In the genomic region with DNA sequence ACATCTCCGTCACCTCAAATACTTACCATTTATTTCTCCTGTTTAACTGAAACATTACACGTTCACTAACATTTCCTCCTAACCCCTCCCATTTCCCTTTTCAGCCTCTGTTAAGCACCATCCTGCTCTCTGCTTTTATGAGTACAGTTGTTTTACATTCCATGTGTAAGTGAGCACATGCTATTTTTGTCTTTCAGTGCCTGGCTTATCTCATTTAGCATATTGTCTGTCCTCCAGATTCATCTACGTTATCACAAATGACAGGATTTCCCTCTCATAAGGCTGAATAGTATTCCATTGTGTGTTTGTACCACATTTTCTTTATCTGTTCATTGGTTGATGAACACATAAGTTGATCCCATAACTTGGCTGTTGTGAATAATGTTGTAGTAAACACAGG, we compare ENCODE assay signal across 1 cellular context.
TF ChIP-seq lines count a peak whose summit lies in the region.

No MANE protein-coding gene starts in this region.

TF ChIP-seq in K562, 482 proteins besides CTCF, POLR2A, EP300 and RAD21 (continued from another document and continues in another):
- TF ChIP-seq GMEB1 (CRISPR knock-in tag; IDR thresholded peaks at IDR 0.05) (no peak), SREBF2 (CRISPR knock-in tag; IDR thresholded peaks at IDR 0.05) (no peak), ZNF717 (CRISPR knock-in tag; IDR thresholded peaks at IDR 0.05) (no peak), PPARD (CRISPR knock-in tag; IDR thresholded peaks at IDR 0.05) (no peak), KLF1 (tag; IDR thresholded peaks at IDR 0.05) (no peak), ZNF174 (CRISPR knock-in tag; IDR thresholded peaks at IDR 0.05) (no peak), XRCC4 (IDR thresholded peaks at IDR 0.05; ENCODE audit: extremely low read depth, insufficient read depth, insufficient read length) (no peak), CBX5 (IDR thresholded peaks at IDR 0.05; ENCODE audit: borderline replicate concordance, low read depth) (no peak), RREB1 (CRISPR knock-in tag; IDR thresholded peaks at IDR 0.05) (no peak), ZNF444 (CRISPR knock-in tag; IDR thresholded peaks at IDR 0.05) (no peak), ZNF124 (CRISPR knock-in tag; IDR thresholded peaks at IDR 0.05) (no peak), ZNF551 (CRISPR knock-in tag; IDR thresholded peaks at IDR 0.05) (no peak), MIER1 (IDR thresholded peaks at IDR 0.05; ENCODE audit: low read depth) (no peak), BRCA1 (IDR thresholded peaks at IDR 0.05) (no peak), BRCA1 (CRISPR knock-in tag; IDR thresholded peaks at IDR 0.05) (no peak), COPS2 (conservative IDR thresholded peaks at IDR 0.05) (no peak), DACH1 (IDR thresholded peaks at IDR 0.05; ENCODE audit: partially characterized antibody) (peak; percentile 36), MBD2 (IDR thresholded peaks at IDR 0.05; ENCODE audit: borderline replicate concordance, low read depth) (peak; percentile 67; the same call in 1 of the 2 replicates), ATF1 (CRISPR knock-in tag; IDR thresholded peaks at IDR 0.05) (no peak), ATF1 (tag; IDR thresholded peaks at IDR 0.05) (peak; percentile 43; the same call in 1 of the 2 replicates), CBX3 (IDR thresholded peaks at IDR 0.05; ENCODE audit: borderline replicate concordance in 1 of 2, low read length in 2 of 2) (peak in 1 of 2 experiments; percentile 76; a peak in 1 of 3 replicates), PBX2 (CRISPR knock-in tag; IDR thresholded peaks at IDR 0.05; ENCODE audit: low read depth) (no peak), PBX2 (tag; conservative IDR thresholded peaks at IDR 0.05; ENCODE audit: low read depth) (peak; percentile 61), THAP7 (CRISPR knock-in tag; IDR thresholded peaks at IDR 0.05) (no peak), RBM34 (IDR thresholded peaks at IDR 0.05; ENCODE audit: borderline replicate concordance, insufficient read depth, low read length) (no peak), HBP1 (CRISPR knock-in tag; IDR thresholded peaks at IDR 0.05) (no peak), GABPB1 (CRISPR knock-in tag; IDR thresholded peaks at IDR 0.05) (no peak), VEZF1 (CRISPR knock-in tag; IDR thresholded peaks at IDR 0.05) (peak; percentile 62; the same call in 1 of the 2 replicates), ARHGAP35 (IDR thresholded peaks at IDR 0.05; ENCODE audit: partially characterized antibody) (no peak), FIP1L1 (IDR thresholded peaks at IDR 0.05; ENCODE audit: low read depth, low read length, poor library complexity, severe bottlenecking) (no peak), E2F4 (CRISPR knock-in tag; IDR thresholded peaks at IDR 0.05; ENCODE audit: low read depth) (no peak), PRPF4 (IDR thresholded peaks at IDR 0.05; ENCODE audit: insufficient read depth, low read depth, low read length, poor library complexity, severe bottlenecking) (no peak), ZNF41 (CRISPR knock-in tag; conservative IDR thresholded peaks at IDR 0.05) (no peak), CSDE1 (IDR thresholded peaks at IDR 0.05) (0 out of 4 replicates have a peak, but pooled peaks of 1 of the 2 experiments have one; percentile 46), ETS2 (tag; IDR thresholded peaks at IDR 0.05; ENCODE audit: borderline replicate concordance, poor library complexity, severe bottlenecking) (no peak), CTBP1 (IDR thresholded peaks at IDR 0.05; ENCODE audit: borderline replicate concordance) (peak; percentile 92)
- TF ChIP-seq, protein P1, sequence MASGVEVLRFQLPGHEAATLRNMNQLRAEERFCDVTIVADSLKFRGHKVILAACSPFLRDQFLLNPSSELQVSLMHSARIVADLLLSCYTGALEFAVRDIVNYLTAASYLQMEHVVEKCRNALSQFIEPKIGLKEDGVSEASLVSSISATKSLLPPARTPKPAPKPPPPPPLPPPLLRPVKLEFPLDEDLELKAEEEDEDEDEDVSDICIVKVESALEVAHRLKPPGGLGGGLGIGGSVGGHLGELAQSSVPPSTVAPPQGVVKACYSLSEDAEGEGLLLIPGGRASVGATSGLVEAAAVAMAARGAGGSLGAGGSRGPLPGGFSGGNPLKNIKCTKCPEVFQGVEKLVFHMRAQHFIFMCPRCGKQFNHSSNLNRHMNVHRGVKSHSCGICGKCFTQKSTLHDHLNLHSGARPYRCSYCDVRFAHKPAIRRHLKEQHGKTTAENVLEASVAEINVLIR (CRISPR knock-in tag; IDR thresholded peaks at IDR 0.05) = no peak
- TF ChIP-seq, protein P2, sequence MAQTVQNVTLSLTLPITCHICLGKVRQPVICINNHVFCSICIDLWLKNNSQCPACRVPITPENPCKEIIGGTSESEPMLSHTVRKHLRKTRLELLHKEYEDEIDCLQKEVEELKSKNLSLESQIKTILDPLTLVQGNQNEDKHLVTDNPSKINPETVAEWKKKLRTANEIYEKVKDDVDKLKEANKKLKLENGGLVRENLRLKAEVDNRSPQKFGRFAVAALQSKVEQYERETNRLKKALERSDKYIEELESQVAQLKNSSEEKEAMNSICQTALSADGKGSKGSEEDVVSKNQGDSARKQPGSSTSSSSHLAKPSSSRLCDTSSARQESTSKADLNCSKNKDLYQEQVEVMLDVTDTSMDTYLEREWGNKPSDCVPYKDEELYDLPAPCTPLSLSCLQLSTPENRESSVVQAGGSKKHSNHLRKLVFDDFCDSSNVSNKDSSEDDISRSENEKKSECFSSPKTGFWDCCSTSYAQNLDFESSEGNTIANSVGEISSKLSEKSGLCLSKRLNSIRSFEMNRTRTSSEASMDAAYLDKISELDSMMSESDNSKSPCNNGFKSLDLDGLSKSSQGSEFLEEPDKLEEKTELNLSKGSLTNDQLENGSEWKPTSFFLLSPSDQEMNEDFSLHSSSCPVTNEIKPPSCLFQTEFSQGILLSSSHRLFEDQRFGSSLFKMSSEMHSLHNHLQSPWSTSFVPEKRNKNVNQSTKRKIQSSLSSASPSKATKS (CRISPR knock-in tag; IDR thresholded peaks at IDR 0.05) = no peak
- TF ChIP-seq, protein P3, sequence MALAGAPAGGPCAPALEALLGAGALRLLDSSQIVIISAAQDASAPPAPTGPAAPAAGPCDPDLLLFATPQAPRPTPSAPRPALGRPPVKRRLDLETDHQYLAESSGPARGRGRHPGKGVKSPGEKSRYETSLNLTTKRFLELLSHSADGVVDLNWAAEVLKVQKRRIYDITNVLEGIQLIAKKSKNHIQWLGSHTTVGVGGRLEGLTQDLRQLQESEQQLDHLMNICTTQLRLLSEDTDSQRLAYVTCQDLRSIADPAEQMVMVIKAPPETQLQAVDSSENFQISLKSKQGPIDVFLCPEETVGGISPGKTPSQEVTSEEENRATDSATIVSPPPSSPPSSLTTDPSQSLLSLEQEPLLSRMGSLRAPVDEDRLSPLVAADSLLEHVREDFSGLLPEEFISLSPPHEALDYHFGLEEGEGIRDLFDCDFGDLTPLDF (CRISPR knock-in tag; IDR thresholded peaks at IDR 0.05) = no peak
